In genomic region chr12:53215497-53215896, GRCh38 we compare ENCODE assay signal across 9 cellular contexts. TPM values are rescaled to one million over a fixed set of nuclear protein-coding genes. Genes with fewer than 3 reads are reported as not detected.
DNase-seq lines count a peak whose midpoint lies in the region; ATAC-seq and TF ChIP-seq lines count a peak whose summit lies in the region.
"Had no signal": no experiment of that assay in that cellular context is flagged by ENCODE, and none has a peak within 500 bp of the region (broad histone marks: within the 10 kb centered on the region; RNA-seq: fewer than 3 reads in every experiment).

No MANE protein-coding gene starts in this region.

- H3K4me3 ChIP-seq in PC-9 (no peak overlapping the region), psoas muscle (no peak overlapping the region), neural progenitor cell (no peak overlapping the region)

- peaks cover 21% of the 10 kb centered on the region; the same call in 1 of the 2 replicates for H3F3A ChIP-seq in PC-9 (ENCODE audit: insufficient read depth, low read depth)
- peaks cover 48% of the 10 kb centered on the region for H3F3A ChIP-seq in neural progenitor cell (ENCODE audit: low read depth)

- no peaks in the 10 kb centered on the region for H3K9me3 ChIP-seq in PC-9 (ENCODE audit: insufficient read depth, low read depth)
- H3K9me3 ChIP-seq in psoas muscle = no peaks in the 10 kb centered on the region
- H3K9me3 ChIP-seq in neural progenitor cell (ENCODE audit: low read depth) = no peaks in the 10 kb centered on the region

- H2AFZ ChIP-seq in PC-9 = no peak overlapping the region
- no peak overlapping the region for H2AFZ ChIP-seq in neural progenitor cell (replicated peaks)

- 0 out of 2 replicates have a peak overlapping the region, but pooled peaks have one; percentile 29 for H3K27ac ChIP-seq in PC-9
- peak overlapping the region; percentile 30 for H3K27ac ChIP-seq in psoas muscle
- no peak overlapping the region for H3K27ac ChIP-seq in neural progenitor cell

- no peak overlapping the region for H3K9ac ChIP-seq in neural progenitor cell

- H3K27me3 Mint-ChIP-seq in dendritic cell treated with granulocyte-macrophage colony-stimulating factor and Interleukin-4, amounts not matched to agents 40 ng/mL and 50 ng/mL, for 4 days = no peaks in the 10 kb centered on the region
- peaks cover 35% of the 10 kb centered on the region for H3K27me3 Mint-ChIP-seq in neural progenitor cell (ENCODE audit: insufficient read depth, low read depth)
- peaks cover 32% of the 10 kb centered on the region for H3K27me3 Mint-ChIP-seq in progenitor cell of endocrine pancreas

- peaks cover 76% of the 10 kb centered on the region for H3K36me3 Mint-ChIP-seq in dendritic cell treated with granulocyte-macrophage colony-stimulating factor and Interleukin-4, amounts not matched to agents 40 ng/mL and 50 ng/mL, for 4 days (ENCODE audit: low read depth)
- no peaks in the 10 kb centered on the region for H3K36me3 Mint-ChIP-seq in neural progenitor cell
- no peaks in the 10 kb centered on the region for H3K36me3 Mint-ChIP-seq in progenitor cell of endocrine pancreas (ENCODE audit: insufficient read depth)

- H3K4me3 Mint-ChIP-seq in dendritic cell treated with granulocyte-macrophage colony-stimulating factor and Interleukin-4, amounts not matched to agents 40 ng/mL and 50 ng/mL, for 4 days = no peak overlapping the region
- H3K4me3 Mint-ChIP-seq in neural progenitor cell (no peak overlapping the region), progenitor cell of endocrine pancreas (ENCODE audit: low read depth) (no peak overlapping the region)

- peak overlapping the region; percentile 96 for H3K27ac Mint-ChIP-seq in dendritic cell treated with granulocyte-macrophage colony-stimulating factor and Interleukin-4, amounts not matched to agents 40 ng/mL and 50 ng/mL, for 4 days
- no peak overlapping the region for H3K27ac Mint-ChIP-seq in neural progenitor cell
- no peak overlapping the region for H3K27ac Mint-ChIP-seq in progenitor cell of endocrine pancreas

- H3K9me2 ChIP-seq in PC-9 (ENCODE audit: insufficient read depth) = no peaks in the 10 kb centered on the region

- CTCF ChIA-PET in PC-9 (lab: Charles Lee) = no interaction called here

- intact Hi-C loops in PC-9 (cut with micrococcal nuclease; ENCODE audit: unreplicated experiment) (no loop called here), psoas muscle (cut with DNase I) (no loop called here)
- intact Hi-C loops in dendritic cell treated with granulocyte-macrophage colony-stimulating factor and Interleukin-4, amounts not matched to agents 40 ng/mL and 50 ng/mL, for 4 days (cut with micrococcal nuclease) = no loop called here

- no peak for TF ChIP-seq CTCF in PC-9 (conservative IDR thresholded peaks at IDR 0.05)
- no peak for TF ChIP-seq CTCF in psoas muscle (IDR thresholded peaks at IDR 0.05)
- TF ChIP-seq CTCF in neural progenitor cell (IDR thresholded peaks at IDR 0.05) = no peak
- TF ChIP-seq CTCF in progenitor cell of endocrine pancreas (IDR thresholded peaks at IDR 0.05; ENCODE audit: unreplicated experiment) = no peak

- H3K27me3 ChIP-seq in PC-9 (ENCODE audit: insufficient read depth, low read depth) (no peaks in the 10 kb centered on the region), psoas muscle (ENCODE audit: insufficient read depth in 3 of 3, low read length in 2 of 3) (no peaks in the 10 kb centered on the region), neural progenitor cell (peaks cover 16% of the 10 kb centered on the region)

- peaks cover 46% of the 10 kb centered on the region for H3K79me2 ChIP-seq in PC-9 (ENCODE audit: low read depth)
- peaks cover 41% of the 10 kb centered on the region for H3K79me2 ChIP-seq in neural progenitor cell (ENCODE audit: low read depth)

- POLR2A ChIA-PET in PC-9 (lab: Charles Lee; ENCODE audit: unreplicated experiment) = no interaction called here

- peaks cover 43% of the 10 kb centered on the region for H3K4me1 ChIP-seq in PC-9 (replicated peaks; ENCODE audit: insufficient read depth)
- H3K4me1 ChIP-seq in psoas muscle = peaks cover 16% of the 10 kb centered on the region
- peaks cover 35% of the 10 kb centered on the region for H3K4me1 ChIP-seq in neural progenitor cell

- DNase-seq in PC-9 (no peak), psoas muscle (no peak), neural progenitor cell (ENCODE audit: low spot score) (no peak), progenitor cell of endocrine pancreas (ENCODE audit: low spot score, unreplicated experiment) (no peak)
- DNase-seq: DMS153, NCI-H510A treated with DMSO at 0.1 percent for 48 hours had no signal

- no TSS peak for BruUV-seq in PC-9 (replicated peaks; lab: Mats Ljungman, UMichigan)

- H3K9me3 Mint-ChIP-seq in dendritic cell treated with granulocyte-macrophage colony-stimulating factor and Interleukin-4, amounts not matched to agents 40 ng/mL and 50 ng/mL, for 4 days = no peaks in the 10 kb centered on the region
- H3K9me3 Mint-ChIP-seq in neural progenitor cell = no peaks in the 10 kb centered on the region
- H3K9me3 Mint-ChIP-seq in progenitor cell of endocrine pancreas (ENCODE audit: low read depth) = no peaks in the 10 kb centered on the region

- no peak for ATAC-seq in psoas muscle
- no peak for ATAC-seq in GM18517 (IDR thresholded peaks at IDR 0.05; ENCODE audit: unreplicated experiment)
- ATAC-seq: esophagus mucosa had no signal

- H3K36me3 ChIP-seq in PC-9 (ENCODE audit: low read depth) = peaks cover 13% of the 10 kb centered on the region
- H3K36me3 ChIP-seq in psoas muscle (ENCODE audit: insufficient read depth in 1 of 2, low read depth in 1 of 2) = peaks cover 0 to 34% of the 10 kb centered on the region in 2 donors
- H3K36me3 ChIP-seq in neural progenitor cell = no peaks in the 10 kb centered on the region

- H3K4me1 Mint-ChIP-seq in dendritic cell treated with granulocyte-macrophage colony-stimulating factor and Interleukin-4, amounts not matched to agents 40 ng/mL and 50 ng/mL, for 4 days (ENCODE audit: low read depth) = peaks cover 72% of the 10 kb centered on the region
- H3K4me1 Mint-ChIP-seq in neural progenitor cell (peaks cover 47% of the 10 kb centered on the region), progenitor cell of endocrine pancreas (ENCODE audit: low read depth) (peaks cover 24% of the 10 kb centered on the region)

- 0 out of 2 replicates have a peak, but pooled peaks cover 6% of the 10 kb centered on the region for H4K20me1 ChIP-seq in PC-9 (ENCODE audit: insufficient read depth)
- H4K20me1 ChIP-seq in neural progenitor cell (ENCODE audit: low read depth) = peaks cover 4% of the 10 kb centered on the region

- H3K4me2 ChIP-seq in PC-9 = no peak overlapping the region
- H3K4me2 ChIP-seq in neural progenitor cell = no peak overlapping the region

- 78 to 82% (median 81%) methylated on average over 7 to 8 of the region's 8 CpGs for WGBS in psoas muscle, 3 donors

RNA-seq across cellular contexts. Expression of gene ITGB7, which starts 8.4 kb away (rescaled TPM):
- total RNA-seq in PC-9 (2021) = 2.4 and 3.3 TPM in 2 replicates
- total RNA-seq in psoas muscle = 1 to 10 TPM in 2 of 4 donors, under 1 TPM in 2; 0.40 to 1.6 (median 0.94) TPM
- under 1 TPM; 0.19 to 0.73 (median 0.35) TPM for polyA plus RNA-seq in psoas muscle
- 0.43 TPM in 1 of 2 replicates, not detected in the other for total RNA-seq in neural progenitor cell (ENCODE audit: low replicate concordance)
- 0.29 and 0.93 TPM in 2 replicates for total RNA-seq in progenitor cell of endocrine pancreas

RNA-seq across cellular contexts. Expression of gene RARG, which starts 16.5 kb away (rescaled TPM):
- total RNA-seq in PC-9 (2021) = 118 and 124 TPM in 2 replicates
- total RNA-seq in psoas muscle = 10 to 100 TPM in 1 of 4 donors, 1 to 10 TPM in 3; 5.0 to 10.7 (median 6.2) TPM
- polyA plus RNA-seq in psoas muscle = 10 to 100 TPM in 1 of 3 donors, 1 to 10 TPM in 2; 3.7 to 10.8 (median 8.2) TPM
- 17.0 and 30.9 TPM in 2 replicates for total RNA-seq in neural progenitor cell (ENCODE audit: low replicate concordance)
- 4.9 and 5.2 TPM in 2 replicates for total RNA-seq in progenitor cell of endocrine pancreas

RNA-seq across cellular contexts. Expression of gene CSAD, which starts 34.8 kb away (rescaled TPM):
- 33.1 and 49.0 TPM in 2 replicates for total RNA-seq in PC-9 (2021)
- 1 to 10 TPM; 3.9 to 6.6 (median 5.9) TPM for total RNA-seq in psoas muscle
- polyA plus RNA-seq in psoas muscle = 1 to 10 TPM; 5.5 to 7.8 (median 6.8) TPM
- total RNA-seq in neural progenitor cell (ENCODE audit: low replicate concordance) = 26.9 and 33.0 TPM in 2 replicates
- total RNA-seq in progenitor cell of endocrine pancreas = 58.6 and 59.0 TPM in 2 replicates

RNA-seq across cellular contexts. Expression of gene ZNF740, which starts 35.0 kb away (rescaled TPM):
- total RNA-seq in PC-9 (2021) = 48.3 and 65.8 TPM in 2 replicates
- 10 to 100 TPM; 15.7 to 22.8 (median 19.8) TPM for total RNA-seq in psoas muscle
- polyA plus RNA-seq in psoas muscle = 1 to 10 TPM; 3.3 to 8.8 (median 4.7) TPM
- total RNA-seq in neural progenitor cell (ENCODE audit: low replicate concordance) = 38.4 and 40.4 TPM in 2 replicates
- 75.7 and 78.8 TPM in 2 replicates for total RNA-seq in progenitor cell of endocrine pancreas

RNA-seq across cellular contexts. Expression of gene ESPL1, which starts 52.6 kb away (rescaled TPM):
- 37.4 and 42.0 TPM in 2 replicates for total RNA-seq in PC-9 (2021)
- total RNA-seq in psoas muscle = under 1 TPM in 2 of 4 donors, not detected in 2; 0.37 to 0.48 TPM
- polyA plus RNA-seq in psoas muscle = under 1 TPM; 0.03 to 0.30 (median 0.08) TPM
- total RNA-seq in neural progenitor cell (ENCODE audit: low replicate concordance) = 34.3 and 54.0 TPM in 2 replicates
- 24.3 and 27.1 TPM in 2 replicates for total RNA-seq in progenitor cell of endocrine pancreas
